8 cellular contexts compared by ENCODE assay signal in the genomic region with DNA sequence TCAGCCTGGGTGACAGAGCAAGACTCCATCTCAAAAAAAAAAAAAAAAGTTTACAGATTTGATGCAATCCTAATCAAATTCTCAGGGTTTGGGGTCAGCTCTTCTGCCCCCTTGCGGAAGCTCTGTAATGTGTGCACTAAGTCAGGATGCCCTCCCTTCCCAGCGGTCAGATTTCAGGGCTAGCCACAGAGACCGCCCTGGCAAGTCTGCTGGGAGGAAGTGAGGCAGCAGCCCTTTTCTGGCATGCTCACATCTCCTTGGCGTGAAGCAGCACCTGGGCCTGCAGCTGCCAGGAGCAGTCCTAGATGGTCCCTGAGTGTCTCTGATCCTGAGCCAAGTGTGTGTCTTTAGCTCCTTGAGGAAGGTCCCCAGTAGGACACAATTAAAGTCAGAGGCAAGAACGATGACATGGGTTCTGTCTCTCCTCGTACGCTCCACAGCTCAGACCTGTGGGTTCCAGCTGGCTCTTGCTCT. TPM values are rescaled to one million over a fixed set of nuclear protein-coding genes. Genes with fewer than 3 reads are reported as not detected.
A peak's percentile ranks its signal among the peaks of the same experiment; 100 is the strongest.
DNase-seq lines count a peak whose midpoint lies in the region; ATAC-seq and TF ChIP-seq lines count a peak whose summit lies in the region.

No MANE protein-coding gene starts in this region.

- H3K4me3 ChIP-seq in Caco-2 (ENCODE audit: low read depth, low read length) = no peak overlapping the region

- H3K9me3 ChIP-seq in Caco-2 = no peaks in the 10 kb centered on the region

- CTCF ChIA-PET in Caco-2 (lab: Charles Lee) = interaction anchor here (0.5 to 2.0 kb wide), 10 partner anchors 15 to 277 kb away, joined by 3 to 23 read pairs (median 3); partner anchors contain the start of gene APOBEC3B
- CTCF ChIA-PET in MCF 10A (lab: Yijun Ruan, JAX) = interaction anchor here (0.7 to 5.8 kb wide), 16 partner anchors 10 to 1883 kb away, joined by 3 to 65 read pairs (median 4); partner anchors contain the start of gene CBX6

- no peaks in the 10 kb centered on the region for H3K27me3 Mint-ChIP-seq in Caco-2 (ENCODE audit: insufficient read depth, unreplicated experiment)
- peaks cover 20% of the 10 kb centered on the region for H3K27me3 Mint-ChIP-seq in MCF 10A (ENCODE audit: insufficient read depth, unreplicated experiment)

- H3K36me3 Mint-ChIP-seq in Caco-2 (ENCODE audit: insufficient read depth, unreplicated experiment) (no peaks in the 10 kb centered on the region), MCF 10A (ENCODE audit: insufficient read depth, unreplicated experiment) (no peaks in the 10 kb centered on the region)

- peak in 1 of 2 experiments; percentile 71 for TF ChIP-seq CTCF in Caco-2 (IDR thresholded peaks at IDR 0.05; ENCODE audit: insufficient read depth in 1 of 2, low read depth in 1 of 2, low read length in 1 of 2, severe bottlenecking in 1 of 2, unreplicated experiment in 1 of 2)
- TF ChIP-seq CTCF in VCaP (conservative IDR thresholded peaks at IDR 0.05) = peak; percentile 87
- TF ChIP-seq CTCF in MCF 10A (IDR thresholded peaks at IDR 0.05; ENCODE audit: unreplicated experiment) = peak; percentile 66

- H3K27ac ChIP-seq in VCaP = peak overlapping the region; percentile 61

- H3K27ac Mint-ChIP-seq in Caco-2 (ENCODE audit: unreplicated experiment) (no peak overlapping the region), MCF 10A (ENCODE audit: low read depth, unreplicated experiment) (no peak overlapping the region)

- H3K36me3 ChIP-seq in Caco-2 (ENCODE audit: control insufficient read depth, insufficient read depth, low read length) = no peaks in the 10 kb centered on the region

- peaks cover 5% of the 10 kb centered on the region; the same call in 1 of the 2 replicates for H3K4me1 ChIP-seq in Caco-2

- DNase-seq in Caco-2 = peak; percentile 70 to 71
- DNase-seq in NCI-H146 treated with DMSO at 0.1 percent for 48 hours (lab: John Stamatoyannopoulos, UW; ENCODE audit: unreplicated experiment) = peak; percentile 58
- peak; percentile 87 for DNase-seq in MCF 10A (ENCODE audit: unreplicated experiment)
- peak; percentile 61 for DNase-seq in inferior parietal cortex (ENCODE audit: extremely low spot score)
- DNase-seq in stimulated activated CD4-positive, alpha-beta T cell treated with anti-CD3 and anti-CD28 coated beads, Interleukin-1b, Interleukin-23, amount 100 ng/mL, for 1 hour (ENCODE audit: low read depth in 2 of 2) = peak; percentile 35 to 42

- ATAC-seq in GM21576 (IDR thresholded peaks at IDR 0.05; ENCODE audit: unreplicated experiment) (peak; percentile 60), HG02571 (IDR thresholded peaks at IDR 0.05; ENCODE audit: unreplicated experiment) (no peak)

- H3K4me1 Mint-ChIP-seq in Caco-2 (ENCODE audit: low read depth, unreplicated experiment) = no peaks in the 10 kb centered on the region
- H3K4me1 Mint-ChIP-seq in MCF 10A (ENCODE audit: insufficient read depth, unreplicated experiment) = no peaks in the 10 kb centered on the region

- H3K9me3 Mint-ChIP-seq in Caco-2 (ENCODE audit: unreplicated experiment) (peaks cover 12% of the 10 kb centered on the region), MCF 10A (ENCODE audit: unreplicated experiment) (peaks cover 3% of the 10 kb centered on the region)

- intact Hi-C loops in Caco-2 (cut with micrococcal nuclease; ENCODE audit: unreplicated experiment) = loop anchor here (1.0 kb wide), 2 partner anchors 22 to 133 kb away; no protein-coding TSS in a partner anchor
- intact Hi-C loops in MCF 10A (cut with micrococcal nuclease) = loop anchor here (1.0 kb wide), 3 partner anchors 30 to 234 kb away; no protein-coding TSS in a partner anchor

- no TSS peak for BruUV-seq in Caco-2 (replicated peaks; lab: Mats Ljungman, UMichigan)
- no TSS peak for BruUV-seq in MCF 10A (replicated peaks; lab: Mats Ljungman, UMichigan)

- no peaks in the 10 kb centered on the region; the same call in 1 of the 2 replicates for H3K27me3 ChIP-seq in Caco-2 (replicated peaks; ENCODE audit: control insufficient read depth, insufficient read depth, low read length)

- H3K4me3 Mint-ChIP-seq in Caco-2 (ENCODE audit: unreplicated experiment) (no peak overlapping the region), MCF 10A (ENCODE audit: unreplicated experiment) (no peak overlapping the region)

- POLR2A ChIA-PET in Caco-2 (lab: Charles Lee) (interaction anchor here (0.6 kb wide), 1 partner anchor 55 kb away, joined by 4 read pairs; no protein-coding TSS in a partner anchor), MCF 10A (lab: Yijun Ruan, JAX) (interaction anchor here (0.6 to 1.7 kb wide), 5 partner anchors 12 to 317 kb away, joined by 3 to 6 read pairs (median 3); partner anchors contain the start of genes APOBEC3C and RPL3)

RNA-seq across cellular contexts. Expression of gene APOBEC3C, which starts 10.9 kb away (rescaled TPM):
- 24.2 and 25.1 TPM in 2 replicates for total RNA-seq in Caco-2 (2022)
- 24.8 and 30.1 TPM in 2 replicates for total RNA-seq in MCF 10A (2022)

RNA-seq across cellular contexts. Expression of gene APOBEC3D, which starts 17.7 kb away (rescaled TPM):
- total RNA-seq in Caco-2 (2022) = 0.19 and 0.39 TPM in 2 replicates
- total RNA-seq in MCF 10A (2022) = 0.14 and 0.83 TPM in 2 replicates

RNA-seq across cellular contexts. Expression of gene APOBEC3B, which starts 21.1 kb away (rescaled TPM):
- total RNA-seq in Caco-2 (2022) (55.8 and 60.9 TPM in 2 replicates), MCF 10A (2022) (1.0 and 1.1 TPM in 2 replicates)

RNA-seq across cellular contexts. Expression of gene APOBEC3F, which starts 37.5 kb away (rescaled TPM):
- total RNA-seq in Caco-2 (2022) = 7.8 and 9.1 TPM in 2 replicates
- 1.3 and 1.4 TPM in 2 replicates for total RNA-seq in MCF 10A (2022)

RNA-seq across cellular contexts. Expression of gene APOBEC3A, which starts 45.8 kb away (rescaled TPM):
- total RNA-seq in Caco-2 (2022) = not detected in 2 replicates
- not detected in 2 replicates for total RNA-seq in MCF 10A (2022)

Comparison
In these comparisons a context has a peak if more than half of its experiments do, and no peak if none do; other contexts are left out.
1. RNA of gene APOBEC3B, which starts 21.1 kb away (total RNA-seq): 55.8 to 60.9 TPM in Caco-2; 1.0 to 1.1 TPM in MCF 10A; every median in the first group is over 10 times any median in the second.
2. Peak in every context shown above with its lines, with median percentiles within 50 percentile points of each other: DNase-seq.